In the genomic region with DNA sequence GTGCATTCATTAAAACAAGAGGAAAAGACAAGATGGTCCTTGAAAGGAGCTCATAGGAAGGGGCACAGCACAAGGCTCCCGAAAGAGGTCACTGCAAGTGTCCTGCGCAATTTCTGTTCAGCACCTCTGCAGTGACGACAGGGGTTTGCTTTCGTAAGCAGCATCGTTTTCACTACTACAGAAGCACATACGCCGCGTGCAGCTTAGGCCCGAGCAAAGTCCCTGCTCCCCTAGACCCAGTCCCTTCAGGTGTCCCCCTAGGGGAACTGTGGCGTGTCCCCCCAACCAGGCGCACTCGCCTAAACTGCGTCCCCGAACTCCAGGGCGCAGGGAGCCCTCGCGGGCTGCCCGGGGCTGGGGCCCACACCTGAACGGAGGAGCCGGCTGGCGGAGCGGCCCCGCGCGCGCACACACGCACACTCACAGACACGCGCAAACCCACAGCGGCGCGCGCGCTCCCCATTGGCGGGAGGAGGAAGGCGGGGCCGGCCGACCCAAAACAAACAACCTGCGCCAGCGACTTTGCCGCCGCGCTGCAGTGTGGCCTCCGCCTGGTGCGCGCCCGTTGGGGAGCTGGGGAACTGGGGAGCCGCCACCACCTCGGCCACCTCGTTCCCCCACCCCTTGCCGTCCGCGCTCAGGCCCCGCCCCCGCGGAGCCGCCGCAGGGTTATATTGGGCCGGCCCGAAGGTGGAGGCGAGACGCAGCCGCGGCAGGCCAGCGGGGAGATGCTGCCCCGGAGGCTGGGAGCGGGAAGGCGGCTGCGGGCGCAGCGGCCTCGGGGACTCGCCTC, we compare ENCODE assay signal across 1 cellular context.
TF ChIP-seq lines count a peak whose summit lies in the region.

A gene with protein sequence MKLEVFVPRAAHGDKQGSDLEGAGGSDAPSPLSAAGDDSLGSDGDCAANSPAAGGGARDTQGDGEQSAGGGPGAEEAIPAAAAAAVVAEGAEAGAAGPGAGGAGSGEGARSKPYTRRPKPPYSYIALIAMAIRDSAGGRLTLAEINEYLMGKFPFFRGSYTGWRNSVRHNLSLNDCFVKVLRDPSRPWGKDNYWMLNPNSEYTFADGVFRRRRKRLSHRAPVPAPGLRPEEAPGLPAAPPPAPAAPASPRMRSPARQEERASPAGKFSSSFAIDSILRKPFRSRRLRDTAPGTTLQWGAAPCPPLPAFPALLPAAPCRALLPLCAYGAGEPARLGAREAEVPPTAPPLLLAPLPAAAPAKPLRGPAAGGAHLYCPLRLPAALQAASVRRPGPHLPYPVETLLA (plus strand): TSS at position 699 of the 793 bp plus-strand sequence. CDS start 607 bp downstream, outside the sequence.

TF ChIP-seq in GM23338, 12 proteins besides CTCF, POLR2A, EP300 and RAD21 (continued from another document):
- TF ChIP-seq, protein P1, sequence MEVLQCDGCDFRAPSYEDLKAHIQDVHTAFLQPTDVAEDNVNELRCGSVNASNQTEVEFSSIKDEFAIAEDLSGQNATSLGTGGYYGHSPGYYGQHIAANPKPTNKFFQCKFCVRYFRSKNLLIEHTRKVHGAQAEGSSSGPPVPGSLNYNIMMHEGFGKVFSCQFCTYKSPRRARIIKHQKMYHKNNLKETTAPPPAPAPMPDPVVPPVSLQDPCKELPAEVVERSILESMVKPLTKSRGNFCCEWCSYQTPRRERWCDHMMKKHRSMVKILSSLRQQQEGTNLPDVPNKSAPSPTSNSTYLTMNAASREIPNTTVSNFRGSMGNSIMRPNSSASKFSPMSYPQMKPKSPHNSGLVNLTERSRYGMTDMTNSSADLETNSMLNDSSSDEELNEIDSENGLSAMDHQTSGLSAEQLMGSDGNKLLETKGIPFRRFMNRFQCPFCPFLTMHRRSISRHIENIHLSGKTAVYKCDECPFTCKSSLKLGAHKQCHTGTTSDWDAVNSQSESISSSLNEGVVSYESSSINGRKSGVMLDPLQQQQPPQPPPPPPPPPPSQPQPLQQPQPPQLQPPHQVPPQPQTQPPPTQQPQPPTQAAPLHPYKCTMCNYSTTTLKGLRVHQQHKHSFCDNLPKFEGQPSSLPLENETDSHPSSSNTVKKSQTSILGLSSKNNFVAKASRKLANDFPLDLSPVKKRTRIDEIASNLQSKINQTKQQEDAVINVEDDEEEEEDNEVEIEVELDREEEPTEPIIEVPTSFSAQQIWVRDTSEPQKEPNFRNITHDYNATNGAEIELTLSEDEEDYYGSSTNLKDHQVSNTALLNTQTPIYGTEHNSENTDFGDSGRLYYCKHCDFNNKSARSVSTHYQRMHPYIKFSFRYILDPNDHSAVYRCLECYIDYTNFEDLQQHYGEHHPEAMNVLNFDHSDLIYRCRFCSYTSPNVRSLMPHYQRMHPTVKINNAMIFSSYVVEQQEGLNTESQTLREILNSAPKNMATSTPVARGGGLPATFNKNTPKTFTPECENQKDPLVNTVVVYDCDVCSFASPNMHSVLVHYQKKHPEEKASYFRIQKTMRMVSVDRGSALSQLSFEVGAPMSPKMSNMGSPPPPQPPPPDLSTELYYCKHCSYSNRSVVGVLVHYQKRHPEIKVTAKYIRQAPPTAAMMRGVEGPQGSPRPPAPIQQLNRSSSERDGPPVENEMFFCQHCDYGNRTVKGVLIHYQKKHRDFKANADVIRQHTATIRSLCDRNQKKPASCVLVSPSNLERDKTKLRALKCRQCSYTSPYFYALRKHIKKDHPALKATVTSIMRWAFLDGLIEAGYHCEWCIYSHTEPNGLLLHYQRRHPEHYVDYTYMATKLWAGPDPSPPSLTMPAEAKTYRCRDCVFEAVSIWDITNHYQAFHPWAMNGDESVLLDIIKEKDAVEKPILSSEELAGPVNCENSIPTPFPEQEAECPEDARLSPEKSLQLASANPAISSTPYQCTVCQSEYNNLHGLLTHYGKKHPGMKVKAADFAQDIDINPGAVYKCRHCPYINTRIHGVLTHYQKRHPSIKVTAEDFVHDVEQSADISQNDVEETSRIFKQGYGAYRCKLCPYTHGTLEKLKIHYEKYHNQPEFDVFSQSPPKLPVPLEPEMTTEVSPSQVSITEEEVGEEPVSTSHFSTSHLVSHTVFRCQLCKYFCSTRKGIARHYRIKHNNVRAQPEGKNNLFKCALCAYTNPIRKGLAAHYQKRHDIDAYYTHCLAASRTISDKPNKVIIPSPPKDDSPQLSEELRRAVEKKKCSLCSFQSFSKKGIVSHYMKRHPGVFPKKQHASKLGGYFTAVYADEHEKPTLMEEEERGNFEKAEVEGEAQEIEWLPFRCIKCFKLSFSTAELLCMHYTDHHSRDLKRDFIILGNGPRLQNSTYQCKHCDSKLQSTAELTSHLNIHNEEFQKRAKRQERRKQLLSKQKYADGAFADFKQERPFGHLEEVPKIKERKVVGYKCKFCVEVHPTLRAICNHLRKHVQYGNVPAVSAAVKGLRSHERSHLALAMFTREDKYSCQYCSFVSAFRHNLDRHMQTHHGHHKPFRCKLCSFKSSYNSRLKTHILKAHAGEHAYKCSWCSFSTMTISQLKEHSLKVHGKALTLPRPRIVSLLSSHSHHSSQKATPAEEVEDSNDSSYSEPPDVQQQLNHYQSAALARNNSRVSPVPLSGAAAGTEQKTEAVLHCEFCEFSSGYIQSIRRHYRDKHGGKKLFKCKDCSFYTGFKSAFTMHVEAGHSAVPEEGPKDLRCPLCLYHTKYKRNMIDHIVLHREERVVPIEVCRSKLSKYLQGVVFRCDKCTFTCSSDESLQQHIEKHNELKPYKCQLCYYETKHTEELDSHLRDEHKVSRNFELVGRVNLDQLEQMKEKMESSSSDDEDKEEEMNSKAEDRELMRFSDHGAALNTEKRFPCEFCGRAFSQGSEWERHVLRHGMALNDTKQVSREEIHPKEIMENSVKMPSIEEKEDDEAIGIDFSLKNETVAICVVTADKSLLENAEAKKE (CRISPR knock-in tag; IDR thresholded peaks at IDR 0.05) = no peak
